ENCODE assay signal across 11 cellular contexts in genomic region chr4:67122029-67122428, GRCh38.
DNase-seq lines count a peak whose midpoint lies in the region; ATAC-seq and TF ChIP-seq lines count a peak whose summit lies in the region.
"Had no signal": no experiment of that assay in that cellular context is flagged by ENCODE, and none has a peak within 500 bp of the region (broad histone marks: within the 10 kb centered on the region; RNA-seq: fewer than 3 reads in every experiment).

No MANE protein-coding gene starts in this region.

- no peak for TF ChIP-seq RAD21 in neural cell (conservative IDR thresholded peaks at IDR 0.05)

- H3K4me1 ChIP-seq in tibial artery: no peaks in the 10 kb centered on the region
- H3K4me1 ChIP-seq: SJCRH30 had no signal

- H3K27me3 ChIP-seq in brain microvascular endothelial cell (replicated peaks) (no peaks in the 10 kb centered on the region), neural cell (ENCODE audit: insufficient read depth, low read depth, low read length) (no peaks in the 10 kb centered on the region), tibial artery (no peaks in the 10 kb centered on the region)
- H3K27me3 ChIP-seq: SJCRH30 had no signal

- in situ Hi-C loops in brain microvascular endothelial cell (cut with HindIII; ENCODE audit: low pct_ligation_motif_present, low sequenced_read_pairs): no loop called here

- H3K36me3 ChIP-seq in brain microvascular endothelial cell (replicated peaks): no peaks in the 10 kb centered on the region
- H3K36me3 ChIP-seq in neural cell (ENCODE audit: insufficient read depth, low read length): no peaks in the 10 kb centered on the region
- H3K36me3 ChIP-seq in tibial artery: no peaks in the 10 kb centered on the region
- H3K36me3 ChIP-seq: SJCRH30 had no signal

- ATAC-seq in GM18519 (IDR thresholded peaks at IDR 0.05; ENCODE audit: low FRiP score, unreplicated experiment): peak; percentile 63
- ATAC-seq: esophagus mucosa had no signal

- no peaks in the 10 kb centered on the region for H3K79me2 ChIP-seq in neural cell (replicated peaks; ENCODE audit: insufficient read depth, low read length)

- TF ChIP-seq EP300 in neural cell (conservative IDR thresholded peaks at IDR 0.05; ENCODE audit: poor library complexity, severe bottlenecking): no peak

- DNase-seq in NAMALWA (ENCODE audit: low spot score): peak; percentile 20
- DNase-seq in brain microvascular endothelial cell: no peak
- no peak for DNase-seq in tibial artery
- no peak for DNase-seq in substantia nigra (lab: John Stamatoyannopoulos, UW)
- DNase-seq in kidney glomerular epithelial cell (lab: John Stamatoyannopoulos, UW): no peak
- DNase-seq: HFFc6, IMR-90 had no signal

- no peaks in the 10 kb centered on the region for H3K9me3 ChIP-seq in neural cell (ENCODE audit: low read length)
- H3K9me3 ChIP-seq in tibial artery: no peaks in the 10 kb centered on the region
- H3K9me3 ChIP-seq: SJCRH30 had no signal

- H3K4me2 ChIP-seq in neural cell (ENCODE audit: low read length): no peak overlapping the region

- no peaks in the 10 kb centered on the region for H3F3A ChIP-seq in neural cell (ENCODE audit: insufficient read depth, low read length, poor library complexity, severe bottlenecking)

- H3K27ac ChIP-seq in brain microvascular endothelial cell (no peak overlapping the region), neural cell (ENCODE audit: low read length) (no peak overlapping the region), tibial artery (no peak overlapping the region), substantia nigra (ENCODE audit: low read depth, low read length, poor library complexity, severe bottlenecking) (no peak overlapping the region)
- H3K27ac ChIP-seq: SJCRH30 had no signal

- no peak overlapping the region for H3K9ac ChIP-seq in neural cell (ENCODE audit: low read length)

- intact Hi-C loops in tibial artery (cut with DNase I; ENCODE audit: low total_unique reads): no loop called here

- H3K9me2 ChIP-seq in neural cell (ENCODE audit: insufficient read depth, low read length): no peaks in the 10 kb centered on the region

- no peak overlapping the region for H2AFZ ChIP-seq in neural cell (ENCODE audit: low read depth, low read length)

- TF ChIP-seq CTCF in brain microvascular endothelial cell (IDR thresholded peaks at IDR 0.05; ENCODE audit: low read depth, low read length, missing control alignments) (peak; percentile 35), neural cell (IDR thresholded peaks at IDR 0.05; ENCODE audit: poor library complexity, severe bottlenecking) (peak; percentile 21), tibial artery (IDR thresholded peaks at IDR 0.05) (no peak)

- no peaks in the 10 kb centered on the region for H4K20me1 ChIP-seq in neural cell (ENCODE audit: insufficient read depth)

- H3K4me3 ChIP-seq in brain microvascular endothelial cell (ENCODE audit: low read depth, low read length) (no peak overlapping the region), neural cell (ENCODE audit: low read length) (no peak overlapping the region), tibial artery (no peak overlapping the region)
- H3K4me3 ChIP-seq: SJCRH30 had no signal

TF ChIP-seq in neural cell, 6 proteins besides CTCF, POLR2A, EP300 and RAD21:
- TF ChIP-seq EZH2 (IDR thresholded peaks at IDR 0.05; ENCODE audit: borderline replicate concordance, insufficient read depth, low read length, poor library complexity, severe bottlenecking) (no peak), POLR2AphosphoS5 (IDR thresholded peaks at IDR 0.05) (no peak), MXI1 (conservative IDR thresholded peaks at IDR 0.05; ENCODE audit: poor library complexity, severe bottlenecking) (no peak), REST (IDR thresholded peaks at IDR 0.05; ENCODE audit: borderline replicate concordance) (no peak), TAF1 (IDR thresholded peaks at IDR 0.05; ENCODE audit: low read depth) (no peak), SMC3 (conservative IDR thresholded peaks at IDR 0.05; ENCODE audit: poor library complexity) (no peak)

Comparison
In these comparisons a context has a peak if more than half of its experiments do, and no peak if none do; other contexts are left out.
1. CTCF ChIP-seq: peak in brain microvascular endothelial cell (single experiment) and neural cell (single experiment); none in tibial artery (0 of 2).